ENCODE assay signal across 12 cellular contexts in the genomic region with DNA sequence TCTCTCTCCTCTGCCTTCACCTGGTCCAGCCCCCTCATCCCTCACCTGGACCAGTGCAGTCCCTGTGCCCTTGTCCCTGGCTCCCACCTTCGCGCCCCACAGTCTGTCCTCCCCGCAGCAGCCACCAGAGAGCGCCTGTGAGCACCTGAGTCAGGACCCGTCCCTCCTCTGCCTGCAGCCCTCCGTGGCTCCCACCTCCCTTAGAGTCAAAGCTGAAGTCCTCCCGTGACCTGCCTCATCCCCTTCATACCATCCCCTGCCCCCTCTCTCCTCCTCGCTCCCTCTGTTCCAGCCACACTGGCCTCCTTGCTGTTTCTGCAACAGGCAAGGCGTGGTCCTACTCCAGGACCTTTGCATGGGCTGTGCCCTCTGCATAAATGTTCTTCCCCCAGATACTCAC. TPM values are rescaled to one million over a fixed set of nuclear protein-coding genes. Genes with fewer than 3 reads are reported as not detected.
DNase-seq lines count a peak whose midpoint lies in the region; ATAC-seq and TF ChIP-seq lines count a peak whose summit lies in the region.
"Had no signal": no experiment of that assay in that cellular context is flagged by ENCODE, and none has a peak within 500 bp of the region (broad histone marks: within the 10 kb centered on the region; RNA-seq: fewer than 3 reads in every experiment).

No MANE protein-coding gene starts in this region.

- no peaks in the 10 kb centered on the region for H3K9me3 ChIP-seq in DND-41 (ENCODE audit: insufficient read depth, low read length, severe bottlenecking)

- H3K9me2 ChIP-seq in GM23338 (ENCODE audit: insufficient read depth) = 0 out of 2 replicates have a peak, but pooled peaks cover 5% of the 10 kb centered on the region

- H3K4me1 ChIP-seq in DND-41 (ENCODE audit: insufficient read depth, low read length) (no peaks in the 10 kb centered on the region), GM23338 (ENCODE audit: insufficient read depth) (no peaks in the 10 kb centered on the region)

- DNase-seq in DND-41 (peak; percentile 42), GM23338 (ENCODE audit: low spot score) (peak; percentile 68), iPS-NIHi7 (ENCODE audit: extremely low spot score) (peak; percentile 60), ureter (ENCODE audit: low spot score) (no peak), KBM-7 (no peak)
- peak; percentile 50 for DNase-seq in activated CD4-positive, alpha-beta memory T cell treated with anti-CD3 and anti-CD28 coated beads for 36 hours
- DNase-seq: GDM1, kidney, NCI-H2107 had no signal

- no peak overlapping the region for H3K27ac Mint-ChIP-seq in GM23338
- no peak overlapping the region for H3K27ac Mint-ChIP-seq in activated CD4-positive, alpha-beta memory T cell treated with anti-CD3 and anti-CD28 coated beads for 36 hours

- POLR2A ChIA-PET in activated CD4-positive, alpha-beta memory T cell treated with anti-CD3 and anti-CD28 coated beads for 36 hours (lab: Charles Lee) = no interaction called here

- H3K36me3 Mint-ChIP-seq in GM23338 (ENCODE audit: low read depth) = peaks cover 4% of the 10 kb centered on the region; the same call in 1 of the 3 replicates
- no peaks in the 10 kb centered on the region for H3K36me3 Mint-ChIP-seq in activated CD4-positive, alpha-beta memory T cell treated with anti-CD3 and anti-CD28 coated beads for 36 hours

- H3K79me2 ChIP-seq in DND-41 (ENCODE audit: insufficient read depth, low read length) (no peaks in the 10 kb centered on the region), GM23338 (replicated peaks; ENCODE audit: insufficient read depth) (no peaks in the 10 kb centered on the region)

- no peaks in the 10 kb centered on the region for H3F3A ChIP-seq in GM23338 (replicated peaks; ENCODE audit: low read depth)

- peaks cover 3% of the 10 kb centered on the region; the same call in 1 of the 3 replicates for H3K9me3 Mint-ChIP-seq in GM23338
- no peaks in the 10 kb centered on the region for H3K9me3 Mint-ChIP-seq in activated CD4-positive, alpha-beta memory T cell treated with anti-CD3 and anti-CD28 coated beads for 36 hours

- peaks cover 16% of the 10 kb centered on the region for H3K27me3 Mint-ChIP-seq in GM23338 (ENCODE audit: insufficient read depth, low read depth, poor library complexity)
- H3K27me3 Mint-ChIP-seq in activated CD4-positive, alpha-beta memory T cell treated with anti-CD3 and anti-CD28 coated beads for 36 hours = peaks cover 16% of the 10 kb centered on the region

- H3K27ac ChIP-seq in DND-41 (ENCODE audit: low read length) (no peak overlapping the region), GM23338 (ENCODE audit: low read depth) (no peak overlapping the region)

- H3K27me3 ChIP-seq in DND-41 (ENCODE audit: insufficient read depth, low read length, poor library complexity) (no peaks in the 10 kb centered on the region), GM23338 (ENCODE audit: insufficient read depth) (no peaks in the 10 kb centered on the region)

- H3K4me3 ChIP-seq in DND-41 (ENCODE audit: low read depth in 1 of 2, low read length in 2 of 2) = no peak overlapping the region
- H3K4me3 ChIP-seq in GM23338 = no peak overlapping the region

- H3K4me1 Mint-ChIP-seq in GM23338 = peaks cover 2% of the 10 kb centered on the region; the same call in 1 of the 3 replicates
- no peaks in the 10 kb centered on the region for H3K4me1 Mint-ChIP-seq in activated CD4-positive, alpha-beta memory T cell treated with anti-CD3 and anti-CD28 coated beads for 36 hours (ENCODE audit: low read depth)

- H4K20me1 ChIP-seq in DND-41 (ENCODE audit: insufficient read depth, low read length) (peaks cover 13% of the 10 kb centered on the region), GM23338 (replicated peaks; ENCODE audit: insufficient read depth) (peaks cover 3% of the 10 kb centered on the region; the same call in 1 of the 2 replicates)

- H3K9ac ChIP-seq in DND-41 (ENCODE audit: low read depth, low read length) = no peak overlapping the region

- H3K36me3 ChIP-seq in DND-41 (ENCODE audit: insufficient read depth, low read length) (no peaks in the 10 kb centered on the region), GM23338 (ENCODE audit: insufficient read depth) (no peaks in the 10 kb centered on the region)

- TF ChIP-seq CTCF in DND-41 (IDR thresholded peaks at IDR 0.05; ENCODE audit: borderline replicate concordance, extremely low read depth, low read length, poor library complexity, severe bottlenecking) (peak; percentile 62), GM23338 (conservative IDR thresholded peaks at IDR 0.05; ENCODE audit: low read depth in 2 of 2) (peak; percentile 70 to 79)

- peak; percentile 60; the same call in 1 of the 3 replicates for ATAC-seq in DND-41 (ENCODE audit: insufficient read depth, low read depth)
- ATAC-seq in GM23338 = peak; percentile 87
- no peak for ATAC-seq in GM21367 (IDR thresholded peaks at IDR 0.05; ENCODE audit: unreplicated experiment)

- H3K4me3 Mint-ChIP-seq in GM23338 = no peak overlapping the region; the same call in 2 of the 3 replicates
- H3K4me3 Mint-ChIP-seq in activated CD4-positive, alpha-beta memory T cell treated with anti-CD3 and anti-CD28 coated beads for 36 hours = no peak overlapping the region

- H3K4me2 ChIP-seq in DND-41 (ENCODE audit: insufficient read depth, low read length) = no peak overlapping the region
- H3K4me2 ChIP-seq in GM23338 = no peak overlapping the region

- in situ Hi-C loops in KBM-7 (cut with MboI; ENCODE audit: low pct_unique_long_range_greater_than_20kb, low sequenced_read_pairs) = no loop called here

- intact Hi-C loops in activated CD4-positive, alpha-beta memory T cell treated with anti-CD3 and anti-CD28 coated beads for 36 hours (cut with micrococcal nuclease) = no loop called here

- H2AFZ ChIP-seq in DND-41 (ENCODE audit: low read depth, low read length) (no peak overlapping the region), GM23338 (no peak overlapping the region)

- CTCF ChIA-PET in activated CD4-positive, alpha-beta memory T cell treated with anti-CD3 and anti-CD28 coated beads for 36 hours (lab: Charles Lee) = no interaction called here

RNA-seq across cellular contexts. Expression of a gene that starts 10.3 kb away (rescaled TPM):
- 6.8 and 10.6 TPM in 2 replicates for total RNA-seq in GM23338 (2014; rRNA removed; shearing (Covaris generic))
- polyA plus RNA-seq in GM23338 (2016; fragmentation: Nextera tagmentation; extraction: Ambion mirVana) = 5.6 TPM in 2 replicates
- under 1 TPM in 1 of 2 experiments, not detected in 1; 0.14 TPM for total RNA-seq in activated CD4-positive, alpha-beta memory T cell treated with anti-CD3 and anti-CD28 coated beads for 36 hours
- 0.62 TPM for total RNA-seq in ureter
- total RNA-seq: HT1080, omental fat pad had no signal

RNA-seq across cellular contexts. Expression of a gene that starts 49.1 kb away (rescaled TPM):
- 125 and 144 TPM in 2 replicates for total RNA-seq in GM23338 (2014; rRNA removed; shearing (Covaris generic))
- polyA plus RNA-seq in GM23338 (2016; fragmentation: Nextera tagmentation; extraction: Ambion mirVana) = 85.6 and 95.2 TPM in 2 replicates
- total RNA-seq in activated CD4-positive, alpha-beta memory T cell treated with anti-CD3 and anti-CD28 coated beads for 36 hours = 10 to 100 TPM; 47.0 to 50.9 TPM
- total RNA-seq in ureter = 69.2 TPM

RNA-seq across cellular contexts. Expression of a gene that starts 56.2 kb away (rescaled TPM):
- 0.24 TPM in 1 of 2 replicates, not detected in the other for total RNA-seq in GM23338 (2014; rRNA removed; shearing (Covaris generic))
- not detected in 2 replicates for polyA plus RNA-seq in GM23338 (2016; fragmentation: Nextera tagmentation; extraction: Ambion mirVana)
- 10 to 100 TPM; 32.7 to 34.0 TPM for total RNA-seq in activated CD4-positive, alpha-beta memory T cell treated with anti-CD3 and anti-CD28 coated beads for 36 hours
- 0.89 TPM for total RNA-seq in ureter

Comparison
In these comparisons a context has a peak if more than half of its experiments do, and no peak if none do; other contexts are left out.
1. DNase-seq: peak in DND-41 (single experiment), GM23338 (single experiment), activated CD4-positive, alpha-beta memory T cell treated with anti-CD3 and anti-CD28 coated beads for 36 hours (single experiment) and iPS-NIHi7 (single experiment); none in ureter (single experiment) and KBM-7 (single experiment).
2. RNA of a gene that starts 56.2 kb away (total RNA-seq): 32.7 to 34.0 TPM in activated CD4-positive, alpha-beta memory T cell treated with anti-CD3 and anti-CD28 coated beads for 36 hours; 0.89 TPM in ureter (single experiment) and 0.24 TPM in GM23338; every median in the first group is over 10 times any median in the second.